20 cellular contexts compared by ENCODE assay signal in genomic region chr2:127187831-127188230, GRCh38. TPM values are rescaled to one million over a fixed set of nuclear protein-coding genes. Genes with fewer than 3 reads are reported as not detected.
"Had no signal": no experiment of that assay in that cellular context is flagged by ENCODE, and none has a peak within 500 bp of the region (broad histone marks: within the 10 kb centered on the region; RNA-seq: fewer than 3 reads in every experiment).

No MANE protein-coding gene starts in this region.

- H3K4me3 ChIP-seq: esophagus muscularis mucosa, gastrocnemius medialis, heart right ventricle, ovary, stomach, thoracic aorta, transverse colon had no signal

- H3K27me3 Mint-ChIP-seq: progenitor cell of endocrine pancreas had no signal

- H3K4me3 Mint-ChIP-seq: effector memory CD8-positive, alpha-beta T cell; natural killer cell; neural crest cell had no signal

- H3K27ac ChIP-seq: epithelial cell of prostate, esophagus muscularis mucosa, gastrocnemius medialis, heart right ventricle, ovary, stomach, thoracic aorta, transverse colon had no signal

- H3K27me3 ChIP-seq: esophagus muscularis mucosa, gastrocnemius medialis, ovary had no signal

- H3K9me3 Mint-ChIP-seq: effector memory CD8-positive, alpha-beta T cell; natural killer cell had no signal

- H3K9me3 ChIP-seq: esophagus muscularis mucosa, gastrocnemius medialis, ovary, stomach, thoracic aorta, transverse colon had no signal

- ATAC-seq: effector memory CD8-positive, alpha-beta T cell; gastrocnemius medialis; heart right ventricle; natural killer cell had no signal

- H3K4me1 ChIP-seq: gastrocnemius medialis, stomach, transverse colon had no signal

- H3K36me3 ChIP-seq: esophagus muscularis mucosa, gastrocnemius medialis, heart right ventricle, ovary, stomach, thoracic aorta, transverse colon had no signal

- DNase-seq: effector memory CD8-positive, alpha-beta T cell; gastrocnemius medialis; heart right ventricle; hypothalamus; kidney glomerular epithelial cell; mammary epithelial cell; natural killer cell; ovary; small intestine; stimulated activated CD4-positive, alpha-beta T cell treated with anti-CD3 and anti-CD28 coated beads, Interleukin-12 subunit alpha, Interleukin-12 subunit beta, amount 100 ng/mL, for 4 hours; stimulated activated naive CD4-positive, alpha-beta T cell; substantia nigra; transverse colon had no signal

- H3K27ac Mint-ChIP-seq: effector memory CD8-positive, alpha-beta T cell; natural killer cell; progenitor cell of endocrine pancreas had no signal

- H3K36me3 Mint-ChIP-seq: natural killer cell had no signal

- FAIRE-seq: islet of Langerhans, small intestine had no signal

RNA-seq across cellular contexts. Expression of gene CYP27C1, which starts 32.3 kb away (rescaled TPM):
- total RNA-seq: gastrocnemius medialis, natural killer cell had no signal
